ENCODE assay signal across 8 cellular contexts in the genomic region with DNA sequence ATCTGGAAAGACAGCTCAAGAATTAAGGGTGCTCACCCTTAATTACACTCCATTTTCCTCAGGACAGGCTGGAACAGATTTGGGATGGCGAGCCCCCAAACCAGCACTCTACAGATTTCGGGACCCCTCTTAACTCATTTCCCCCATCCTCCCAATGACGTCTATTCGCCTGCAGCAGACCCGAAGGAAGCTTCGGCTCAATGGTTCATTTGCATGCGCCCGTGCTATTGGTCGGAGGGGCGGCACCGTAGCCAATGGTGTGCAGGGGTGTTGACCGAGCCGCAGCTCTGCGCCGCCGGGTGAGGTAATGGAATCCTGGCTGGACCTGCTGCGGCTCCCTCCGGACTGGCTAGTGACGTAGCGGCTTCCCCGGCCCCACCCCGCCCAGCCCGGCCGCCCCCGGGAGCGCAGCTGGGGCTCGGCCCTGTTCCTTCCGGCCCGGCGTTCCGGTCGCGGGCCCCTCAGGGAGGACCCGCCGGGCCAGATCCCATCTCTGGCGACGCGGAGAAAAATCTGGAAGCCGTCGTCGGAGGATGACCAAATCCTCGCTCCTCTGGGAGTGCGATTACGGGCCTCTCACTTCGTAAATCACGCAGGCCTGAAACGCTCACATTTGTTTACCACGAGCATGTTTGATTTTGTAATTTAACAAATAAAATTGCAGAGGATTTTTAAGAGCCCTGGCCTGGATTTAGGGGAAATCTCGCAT. TPM values are rescaled to one million over a fixed set of nuclear protein-coding genes. Genes with fewer than 3 reads are reported as not detected.
DNase-seq lines count a peak whose midpoint lies in the region; ATAC-seq and TF ChIP-seq lines count a peak whose summit lies in the region.

No MANE protein-coding gene starts in this region.

- no peaks in the 10 kb centered on the region for H3K36me3 ChIP-seq in thoracic aorta

- DNase-seq in GM04504 (ENCODE audit: low read depth) = peak; percentile 90
- DNase-seq in HFFc6 = peak; percentile 96
- peak; percentile 98 for DNase-seq in NB4 (ENCODE audit: low read depth)
- peak; percentile 95 for DNase-seq in SK-N-DZ (ENCODE audit: low spot score)
- DNase-seq in activated naive CD4-positive, alpha-beta T cell treated with anti-CD3 and anti-CD28 coated beads, Interleukin-2, amount 50 U/mL, for 16 hours = peak; percentile 84
- peak; percentile 96 for DNase-seq in germinal center (ENCODE audit: low spot score)
- peak; percentile 80 for DNase-seq in omental fat pad (ENCODE audit: low spot score)
- peak; percentile 92 for DNase-seq in thoracic aorta (ENCODE audit: low spot score)

- peak overlapping the region; percentile 94 for H3K27ac Mint-ChIP-seq in HFFc6

- peaks cover 13 to 25% of the 10 kb centered on the region in 2 donors for H3K4me1 ChIP-seq in thoracic aorta (ENCODE audit: control insufficient read depth in 1 of 2, low read depth in 2 of 2)

- no peaks in the 10 kb centered on the region for H3K9me3 Mint-ChIP-seq in HFFc6

- H3K27me3 ChIP-seq in thoracic aorta (replicated peaks; ENCODE audit: insufficient read depth) = no peaks in the 10 kb centered on the region

- peak overlapping the region; percentile 27 for H3K4me3 ChIP-seq in NB4 (ENCODE audit: low read depth, low read length)
- H3K4me3 ChIP-seq in thoracic aorta = peak overlapping the region; percentile 74

- peak overlapping the region; percentile 94 to 98 for H3K27ac ChIP-seq in thoracic aorta

- H3K4me1 Mint-ChIP-seq in HFFc6 (ENCODE audit: low read depth) = peaks cover 23% of the 10 kb centered on the region

- ATAC-seq in omental fat pad (ENCODE audit: low FRiP score) (peak; percentile 97), thoracic aorta (ENCODE audit: insufficient number of reproducible peaks, low FRiP score, low read depth) (peak; percentile 73)

- peaks cover 6% of the 10 kb centered on the region for H3K27me3 Mint-ChIP-seq in HFFc6 (ENCODE audit: insufficient read depth)

- no peaks in the 10 kb centered on the region for H3K36me3 Mint-ChIP-seq in HFFc6 (ENCODE audit: low read depth)

- H3K4me3 Mint-ChIP-seq in HFFc6 = peak overlapping the region; percentile 89

- no peak for TF ChIP-seq POLR2A in NB4 (IDR thresholded peaks at IDR 0.05; ENCODE audit: extremely low read depth, insufficient read length)

- no peaks in the 10 kb centered on the region for H3K9me3 ChIP-seq in thoracic aorta

- TF ChIP-seq CTCF in HFFc6 (IDR thresholded peaks at IDR 0.05) = no peak
- TF ChIP-seq CTCF in NB4 (IDR thresholded peaks at IDR 0.05; ENCODE audit: low read depth, low read length) = no peak
- no peak for TF ChIP-seq CTCF in omental fat pad (IDR thresholded peaks at IDR 0.05)
- TF ChIP-seq CTCF in thoracic aorta (IDR thresholded peaks at IDR 0.05) = no peak

RNA-seq across cellular contexts. Expression of a gene that starts 18.3 kb away (rescaled TPM):
- 10 to 100 TPM; 10.3 to 46.6 (median 43.6) TPM for total RNA-seq in HFFc6 (2021; fragmentation: NEBNext Ultra II Directional; extraction: Animal tissue kit (Norgen Biotek cat#: 25700))
- 14.7 and 19.6 TPM in 2 replicates for polyA plus RNA-seq in SK-N-DZ (2014; cell fraction: cytosol; rRNA removed)
- polyA plus RNA-seq in SK-N-DZ (2014; cell fraction: nucleus; rRNA removed) = 16.8 and 20.0 TPM in 2 replicates
- total RNA-seq in omental fat pad (1,000 to 10,000 TPM in 1 of 4 donors, 100 to 1,000 TPM in 2, 10 to 100 TPM in 1; 74.9 to 1,106 (median 350) TPM), thoracic aorta (100 to 1,000 TPM; 112 to 468 TPM)

RNA-seq across cellular contexts. Expression of a gene that starts 26.2 kb away (rescaled TPM):
- under 1 TPM; 0.24 to 1.00 (median 0.69) TPM for total RNA-seq in HFFc6 (2021; fragmentation: NEBNext Ultra II Directional; extraction: Animal tissue kit (Norgen Biotek cat#: 25700))
- 13.6 and 121 TPM in 2 replicates for polyA plus RNA-seq in SK-N-DZ (2014; cell fraction: cytosol; rRNA removed)
- 24.1 and 50.0 TPM in 2 replicates for polyA plus RNA-seq in SK-N-DZ (2014; cell fraction: nucleus; rRNA removed)
- total RNA-seq in omental fat pad = 10 to 100 TPM; 19.0 to 67.9 (median 29.5) TPM
- total RNA-seq in thoracic aorta = 10 to 100 TPM; 17.0 to 21.9 TPM

RNA-seq across cellular contexts. Expression of a gene that starts 36.8 kb away (rescaled TPM):
- 10 to 100 TPM; 62.1 to 73.6 (median 66.6) TPM for total RNA-seq in HFFc6 (2021; fragmentation: NEBNext Ultra II Directional; extraction: Animal tissue kit (Norgen Biotek cat#: 25700))
- 57.9 and 64.7 TPM in 2 replicates for polyA plus RNA-seq in SK-N-DZ (2014; cell fraction: cytosol; rRNA removed)
- polyA plus RNA-seq in SK-N-DZ (2014; cell fraction: nucleus; rRNA removed) = 40.6 and 41.2 TPM in 2 replicates
- total RNA-seq in omental fat pad = 10 to 100 TPM; 33.6 to 65.5 (median 52.6) TPM
- 10 to 100 TPM; 43.0 to 46.6 TPM for total RNA-seq in thoracic aorta

RNA-seq across cellular contexts. Expression of a gene that starts 46.6 kb away (rescaled TPM):
- not detected for total RNA-seq in HFFc6 (2021; fragmentation: NEBNext Ultra II Directional; extraction: Animal tissue kit (Norgen Biotek cat#: 25700))
- not detected in 2 replicates for polyA plus RNA-seq in SK-N-DZ (2014; cell fraction: cytosol; rRNA removed)
- not detected in 2 replicates for polyA plus RNA-seq in SK-N-DZ (2014; cell fraction: nucleus; rRNA removed)
- 1 to 10 TPM in 3 of 4 donors, not detected in 1; 1.1 to 1.9 (median 1.1) TPM for total RNA-seq in omental fat pad
- 1 to 10 TPM in 1 of 2 donors, not detected in 1; 1.8 TPM for total RNA-seq in thoracic aorta

Comparison
In these comparisons a context has a peak if more than half of its experiments do, and no peak if none do; other contexts are left out.
1. Peak in every context shown above with its lines: DNase-seq, ATAC-seq, H3K4me3 ChIP-seq and H3K27ac ChIP-seq.
2. RNA of a gene that starts 26.2 kb away (total RNA-seq): 19.0 to 67.9 TPM in omental fat pad and 17.0 to 21.9 TPM in thoracic aorta; 0.24 to 1.00 TPM in HFFc6; every median in the first group is over 4 times any median in the second.